In the genomic region with DNA sequence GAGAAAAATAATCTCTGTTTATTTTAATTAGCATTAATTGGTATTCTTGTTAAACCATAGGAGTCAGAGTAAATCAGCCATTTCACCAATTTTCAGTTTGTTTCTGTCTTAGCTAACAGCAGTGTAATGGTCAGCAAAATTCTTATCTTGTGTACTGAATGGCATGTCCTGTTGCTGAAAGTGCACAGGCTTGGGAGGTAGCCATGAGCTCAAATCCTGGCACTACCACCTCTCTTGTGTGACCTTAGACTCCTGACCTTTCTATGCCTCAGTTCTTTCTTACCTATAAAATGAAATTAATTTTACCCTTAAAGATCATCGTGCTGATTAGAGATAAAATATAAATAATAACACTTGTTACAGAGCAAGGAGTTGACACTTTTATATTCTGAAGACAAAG, we compare ENCODE assay signal across 13 cellular contexts.
"Had no signal": no experiment of that assay in that cellular context is flagged by ENCODE, and none has a peak within 500 bp of the region (broad histone marks: within the 10 kb centered on the region; RNA-seq: fewer than 3 reads in every experiment).

No MANE protein-coding gene starts in this region.

- H3K9me3 ChIP-seq: neutrophil had no signal

- ATAC-seq: stimulated activated naive CD8-positive, alpha-beta T cell treated with anti-CD3 and anti-CD28 coated beads, Interleukin-15, Interleukin-2, amounts not matched to agents 100 U/mL and 50 U/mL, for 24 hours; WTC11 had no signal

- H3K27ac ChIP-seq: neutrophil had no signal

- H3K27me3 Mint-ChIP-seq: naive B cell had no signal

- H3K27ac Mint-ChIP-seq: activated naive CD4-positive, alpha-beta T cell treated with anti-CD3 and anti-CD28 coated beads for 36 hours; naive B cell; T-helper 1 cell treated with Interleukin-12 subunit alpha and Interleukin-12 subunit beta and Interleukin-4 antibody, amounts not matched to agents 30 μg/mL and 1 μg/mL, for 36 hours; WTC11 had no signal

- DNase-seq: activated CD4-positive, alpha-beta T cell treated with anti-CD3 and anti-CD28 coated beads for 48 hours; activated CD8-positive, alpha-beta memory T cell treated with anti-CD3 and anti-CD28 coated beads for 24 hours; activated naive CD4-positive, alpha-beta T cell treated with anti-CD3 and anti-CD28 coated beads for 36 hours; caudate nucleus; naive B cell; SHP77 treated with DMSO at 0.1 percent for 48 hours; stimulated activated CD4-positive, alpha-beta T cell treated with anti-CD3 and anti-CD28 coated beads, Interleukin-4, amount 100 ng/mL, for 1 hour; stimulated activated CD8-positive, alpha-beta memory T cell treated with anti-CD3 and anti-CD28 coated beads, Interleukin-4, amount 100 ng/mL, for 48 hours; stimulated activated naive CD8-positive, alpha-beta T cell treated with anti-CD3 and anti-CD28 coated beads, Interleukin-15, Interleukin-2, amounts not matched to agents 100 U/mL and 50 U/mL, for 24 hours had no signal

- H3K27me3 ChIP-seq: neutrophil had no signal

- H3K4me1 Mint-ChIP-seq: WTC11 had no signal

- H3K4me3 ChIP-seq: lung had no signal

- H3K4me3 Mint-ChIP-seq: activated naive CD4-positive, alpha-beta T cell treated with anti-CD3 and anti-CD28 coated beads for 36 hours; naive B cell; T-helper 1 cell treated with Interleukin-12 subunit alpha and Interleukin-12 subunit beta and Interleukin-4 antibody, amounts not matched to agents 30 μg/mL and 1 μg/mL, for 36 hours; WTC11 had no signal

- H3K9me3 Mint-ChIP-seq: naive B cell; T-helper 1 cell treated with Interleukin-12 subunit alpha and Interleukin-12 subunit beta and Interleukin-4 antibody, amounts not matched to agents 30 μg/mL and 1 μg/mL, for 36 hours had no signal
